9 cellular contexts compared by ENCODE assay signal in genomic region chr2:11750917-11751316, GRCh38. TPM values are rescaled to one million over a fixed set of nuclear protein-coding genes. Genes with fewer than 3 reads are reported as not detected.
DNase-seq lines count a peak whose midpoint lies in the region; ATAC-seq, FAIRE-seq and TF ChIP-seq lines count a peak whose summit lies in the region.
"Had no signal": no experiment of that assay in that cellular context is flagged by ENCODE, and none has a peak within 500 bp of the region (broad histone marks: within the 10 kb centered on the region; RNA-seq: fewer than 3 reads in every experiment).

No MANE protein-coding gene starts in this region.

- peaks cover 90% of the 10 kb centered on the region for H3K4me1 ChIP-seq in OCI-LY1 (ENCODE audit: insufficient read depth, low read length, severe bottlenecking)

- H3K9me2 ChIP-seq in OCI-LY1 (ENCODE audit: low read depth, low read length), result no peaks in the 10 kb centered on the region

- FAIRE-seq in bronchial epithelial cell (lab: Jason Lieb, UNC), result no peak

- no peak overlapping the region for H2AFZ ChIP-seq in OCI-LY1 (ENCODE audit: low read length)

- no peaks in the 10 kb centered on the region for H4K20me1 ChIP-seq in OCI-LY1 (ENCODE audit: insufficient read depth, low read length)

- H3K4me3 ChIP-seq in OCI-LY1 (ENCODE audit: low read depth, low read length, poor library complexity, severe bottlenecking) (peak overlapping the region; percentile 89), bronchial epithelial cell (ENCODE audit: low read depth, low read length) (no peak overlapping the region)

- H3K27me3 ChIP-seq in OCI-LY1 (ENCODE audit: insufficient read depth, low read length), result no peaks in the 10 kb centered on the region
- no peaks in the 10 kb centered on the region for H3K27me3 ChIP-seq in bronchial epithelial cell (ENCODE audit: control insufficient read depth, insufficient read depth, low read length)

- H3K79me2 ChIP-seq in OCI-LY1 (ENCODE audit: insufficient read depth, low read length), result peaks cover 26% of the 10 kb centered on the region

- H3K27ac ChIP-seq in OCI-LY1 (ENCODE audit: low read depth, low read length, poor library complexity, severe bottlenecking), result peak overlapping the region; percentile 98

- DNase-seq in ELF-1 (ENCODE audit: low read depth, low spot score), result peak; percentile 26
- peak; percentile 47 for DNase-seq in bronchial epithelial cell (ENCODE audit: low read depth)
- DNase-seq in sciatic nerve (ENCODE audit: low spot score), result no peak
- DNase-seq in DMS53 treated with DMSO at 0.1 percent for 48 hours (lab: John Stamatoyannopoulos, UW; ENCODE audit: unreplicated experiment), result no peak
- DNase-seq in medulla oblongata (ENCODE audit: extremely low spot score), result no peak
- DNase-seq: nucleus accumbens, OCI-M1 had no signal

- ATAC-seq in sciatic nerve (peak; percentile 1), GM19395 (IDR thresholded peaks at IDR 0.05; ENCODE audit: unreplicated experiment) (no peak)

- H3F3A ChIP-seq in OCI-LY1 (ENCODE audit: insufficient read depth, low read length), result peaks cover 9% of the 10 kb centered on the region; the same call in 1 of the 2 replicates

- intact Hi-C loops in sciatic nerve (cut with DNase I), result no loop called here

- no peaks in the 10 kb centered on the region for H3K9me3 ChIP-seq in OCI-LY1 (ENCODE audit: low read length)

- peak overlapping the region; percentile 33; the same call in 1 of the 2 replicates for H3K9ac ChIP-seq in OCI-LY1 (ENCODE audit: low read length)

- H3K4me2 ChIP-seq in OCI-LY1 (ENCODE audit: low read length), result peak overlapping the region; percentile 98

- H3K36me3 ChIP-seq in OCI-LY1 (ENCODE audit: insufficient read depth, low read length) (no peaks in the 10 kb centered on the region; the same call in 1 of the 2 replicates), bronchial epithelial cell (ENCODE audit: control insufficient read depth, insufficient read depth, low read length) (no peaks in the 10 kb centered on the region)

- TF ChIP-seq CTCF in OCI-LY1 (IDR thresholded peaks at IDR 0.05; ENCODE audit: low read length) (no peak), bronchial epithelial cell (IDR thresholded peaks at IDR 0.05; ENCODE audit: insufficient read depth, low read length, severe bottlenecking) (no peak)

RNA-seq across cellular contexts. Expression of gene LPIN1, which starts 4.5 kb away (rescaled TPM):
- total RNA-seq in bronchial epithelial cell (7.0 and 12.1 TPM in 2 replicates), sciatic nerve (141 TPM)

Comparison
In these comparisons a context has a peak if more than half of its experiments do, and no peak if none do; other contexts are left out.
1. DNase-seq: peak in ELF-1 (single experiment) and bronchial epithelial cell (single experiment); none in sciatic nerve (single experiment), DMS53 treated with DMSO at 0.1 percent for 48 hours (single experiment) and medulla oblongata (single experiment).
2. RNA of gene LPIN1, which starts 4.5 kb away (total RNA-seq): 141 TPM in sciatic nerve (single experiment); 7.0 to 12.1 TPM in bronchial epithelial cell; every median in the first group is over 10 times any median in the second.